8 cellular contexts compared by ENCODE assay signal in the genomic region with DNA sequence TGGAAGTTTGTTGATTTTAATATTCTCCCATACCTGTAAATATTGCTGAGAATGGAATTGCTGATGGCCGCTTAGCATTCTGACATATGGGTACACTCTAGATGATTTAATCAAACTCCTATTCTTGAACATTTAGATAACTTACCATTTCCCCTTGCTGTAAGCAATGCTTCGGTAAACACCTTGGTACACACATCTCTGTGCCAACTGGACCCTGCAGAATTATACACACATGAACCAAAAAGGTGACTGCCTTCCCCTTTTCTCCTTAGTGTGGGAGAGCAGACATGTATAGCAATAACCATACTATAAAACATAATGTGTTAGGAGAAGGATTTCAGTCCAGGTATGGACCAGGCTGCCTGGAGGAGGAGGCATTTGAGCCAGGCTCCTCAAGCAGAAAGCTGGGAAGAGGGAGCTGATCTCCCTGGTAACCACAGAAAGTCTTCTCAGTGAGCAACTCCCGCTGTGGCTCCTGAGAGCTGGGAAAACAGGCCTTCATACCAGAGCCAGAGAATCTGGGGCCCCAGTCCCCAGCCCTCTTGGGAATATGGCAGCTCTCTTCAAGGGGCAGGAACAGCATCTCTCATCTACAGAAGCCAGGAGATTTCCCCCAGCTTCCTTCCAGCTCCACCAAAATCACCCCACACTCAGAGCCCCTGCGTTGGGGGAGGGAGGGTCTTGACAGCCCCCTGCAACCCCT. TPM values are rescaled to one million over a fixed set of nuclear protein-coding genes. Genes with fewer than 3 reads are reported as not detected.
A peak's percentile ranks its signal among the peaks of the same experiment; 100 is the strongest.
DNase-seq lines count a peak whose midpoint lies in the region; ATAC-seq and TF ChIP-seq lines count a peak whose summit lies in the region.

No MANE protein-coding gene starts in this region.

- no peaks in the 10 kb centered on the region for H3K27me3 ChIP-seq in Caco-2 (replicated peaks; ENCODE audit: control insufficient read depth, insufficient read depth, low read length)
- H3K27me3 ChIP-seq in adrenal gland = no peaks in the 10 kb centered on the region

- H3K4me3 ChIP-seq in Caco-2 (ENCODE audit: low read depth, low read length) (no peak overlapping the region), adrenal gland (no peak overlapping the region)

- H3K9me3 ChIP-seq in Caco-2 = no peaks in the 10 kb centered on the region
- H3K9me3 ChIP-seq in adrenal gland (replicated peaks in 1 of 3) = no peaks in the 10 kb centered on the region

- H3K4me1 Mint-ChIP-seq in Caco-2 (ENCODE audit: low read depth, unreplicated experiment) = peaks cover 16% of the 10 kb centered on the region
- peaks cover 10% of the 10 kb centered on the region for H3K4me1 Mint-ChIP-seq in activated CD8-positive, alpha-beta T cell treated with anti-CD3 and anti-CD28 coated beads for 36 hours (ENCODE audit: low read depth)

- 80 to 85% (median 82%) methylated on average over 3 to 4 of the region's 4 CpGs for WGBS in adrenal gland, 4 donors

- ATAC-seq in activated CD8-positive, alpha-beta T cell treated with anti-CD3 and anti-CD28 coated beads for 36 hours = no peak

- no TSS peak for BruUV-seq in Caco-2 (replicated peaks; lab: Mats Ljungman, UMichigan)

- peak overlapping the region in 4 of 5 donors; percentile 46 to 88 (median 74) for H3K27ac ChIP-seq in adrenal gland

- H3K36me3 Mint-ChIP-seq in Caco-2 (ENCODE audit: insufficient read depth, unreplicated experiment) = no peaks in the 10 kb centered on the region
- no peaks in the 10 kb centered on the region for H3K36me3 Mint-ChIP-seq in activated CD8-positive, alpha-beta T cell treated with anti-CD3 and anti-CD28 coated beads for 36 hours (ENCODE audit: low read depth)

- intact Hi-C loops in Caco-2 (cut with micrococcal nuclease; ENCODE audit: unreplicated experiment) (loop anchor here (1.0 to 5.0 kb wide), 3 partner anchors 34 to 89 kb away; a partner anchor contains a TSS), adrenal gland (cut with DNase I) (no loop called here)
- intact Hi-C loops in activated CD8-positive, alpha-beta T cell treated with anti-CD3 and anti-CD28 coated beads for 36 hours (cut with micrococcal nuclease) = no loop called here

- peak overlapping the region; percentile 87 for H3K27ac Mint-ChIP-seq in Caco-2 (ENCODE audit: unreplicated experiment)
- no peak overlapping the region for H3K27ac Mint-ChIP-seq in activated CD8-positive, alpha-beta T cell treated with anti-CD3 and anti-CD28 coated beads for 36 hours

- H3K4me3 Mint-ChIP-seq in Caco-2 (ENCODE audit: unreplicated experiment) = no peak overlapping the region
- no peak overlapping the region for H3K4me3 Mint-ChIP-seq in activated CD8-positive, alpha-beta T cell treated with anti-CD3 and anti-CD28 coated beads for 36 hours

- H3K36me3 ChIP-seq in Caco-2 (ENCODE audit: control insufficient read depth, insufficient read depth, low read length) (no peaks in the 10 kb centered on the region), adrenal gland (replicated peaks in 1 of 2) (no peaks in the 10 kb centered on the region)

- H3K4me1 ChIP-seq in Caco-2 = peaks cover 24% of the 10 kb centered on the region
- peaks cover 13 to 31% of the 10 kb centered on the region in 2 donors for H3K4me1 ChIP-seq in adrenal gland (replicated peaks in 1 of 2)

- no peak for DNase-seq in Caco-2
- DNase-seq in adrenal gland = peak in 1 of 7 donors; percentile 45
- peak; percentile 71 for DNase-seq in hepatic stellate cell (ENCODE audit: low spot score)
- peak; percentile 57 for DNase-seq in renal cortical epithelial cell (ENCODE audit: low read depth)
- no peak for DNase-seq in activated CD8-positive, alpha-beta T cell treated with anti-CD3 and anti-CD28 coated beads for 36 hours
- no peak for DNase-seq in NCI-H510A (lab: John Stamatoyannopoulos, UW)
- no peak for DNase-seq in activated effector memory CD4-positive, alpha-beta T cell treated with Interleukin-2 at 50 U/mL for 16 hours
- DNase-seq in HK-2 (ENCODE audit: unreplicated experiment) = no peak

- POLR2A ChIA-PET in Caco-2 (lab: Charles Lee) = interaction anchor here (0.7 to 1.3 kb wide), 2 partner anchors 84 to 108 kb away, joined by 3 to 7 read pairs; a partner anchor contains a TSS
- POLR2A ChIA-PET in activated CD8-positive, alpha-beta T cell treated with anti-CD3 and anti-CD28 coated beads for 36 hours (lab: Charles Lee) = no interaction called here

- no peak for TF ChIP-seq CTCF in Caco-2 (IDR thresholded peaks at IDR 0.05; ENCODE audit: insufficient read depth in 1 of 2, low read depth in 1 of 2, low read length in 1 of 2, severe bottlenecking in 1 of 2, unreplicated experiment in 1 of 2)
- no peak for TF ChIP-seq CTCF in adrenal gland (IDR thresholded peaks at IDR 0.05)
- no peak for TF ChIP-seq CTCF in activated CD8-positive, alpha-beta T cell treated with anti-CD3 and anti-CD28 coated beads for 36 hours (IDR thresholded peaks at IDR 0.05)

- H3K27me3 Mint-ChIP-seq in Caco-2 (ENCODE audit: insufficient read depth, unreplicated experiment) = no peaks in the 10 kb centered on the region
- no peaks in the 10 kb centered on the region for H3K27me3 Mint-ChIP-seq in activated CD8-positive, alpha-beta T cell treated with anti-CD3 and anti-CD28 coated beads for 36 hours

- TF ChIP-seq POLR2A in adrenal gland (IDR thresholded peaks at IDR 0.05) = no peak

- H3K9me3 Mint-ChIP-seq in Caco-2 (ENCODE audit: unreplicated experiment) = no peaks in the 10 kb centered on the region
- H3K9me3 Mint-ChIP-seq in activated CD8-positive, alpha-beta T cell treated with anti-CD3 and anti-CD28 coated beads for 36 hours = no peaks in the 10 kb centered on the region

- CTCF ChIA-PET in Caco-2 (lab: Charles Lee) = interaction anchor here (0.5 to 1.2 kb wide), 3 partner anchors 107 to 414 kb away, joined by 3 read pairs; a partner anchor contains a TSS
- CTCF ChIA-PET in activated CD8-positive, alpha-beta T cell treated with anti-CD3 and anti-CD28 coated beads for 36 hours (lab: Charles Lee) = interaction anchor here (0.9 to 1.3 kb wide), 4 partner anchors 9 to 100 kb away, joined by 3 to 4 read pairs (median 4); no protein-coding TSS in a partner anchor

RNA-seq across cellular contexts. Expression of a gene that starts 33.9 kb away (rescaled TPM):
- total RNA-seq in Caco-2 (2022) (3.7 and 3.9 TPM in 2 replicates), adrenal gland (100 to 1,000 TPM in 6 of 8 donors, 10 to 100 TPM in 2; 34.9 to 295 (median 116) TPM), renal cortical epithelial cell (39.2 and 51.3 TPM in 2 replicates)
- 10 to 100 TPM; 23.3 to 26.5 (median 24.5) TPM for polyA plus RNA-seq in adrenal gland
- 10 to 100 TPM; 28.3 to 33.3 TPM for total RNA-seq in activated CD8-positive, alpha-beta T cell treated with anti-CD3 and anti-CD28 coated beads for 36 hours

Comparison
In these comparisons a context has a peak if more than half of its experiments do, and no peak if none do; other contexts are left out.
1. DNase-seq: peak in hepatic stellate cell (single experiment) and renal cortical epithelial cell (single experiment); none in Caco-2 (0 of 2), activated CD8-positive, alpha-beta T cell treated with anti-CD3 and anti-CD28 coated beads for 36 hours (single experiment), NCI-H510A (single experiment), activated effector memory CD4-positive, alpha-beta T cell treated with Interleukin-2 at 50 U/mL for 16 hours (single experiment) and HK-2 (single experiment).